ENCODE assay signal across 8 cellular contexts in the genomic region with DNA sequence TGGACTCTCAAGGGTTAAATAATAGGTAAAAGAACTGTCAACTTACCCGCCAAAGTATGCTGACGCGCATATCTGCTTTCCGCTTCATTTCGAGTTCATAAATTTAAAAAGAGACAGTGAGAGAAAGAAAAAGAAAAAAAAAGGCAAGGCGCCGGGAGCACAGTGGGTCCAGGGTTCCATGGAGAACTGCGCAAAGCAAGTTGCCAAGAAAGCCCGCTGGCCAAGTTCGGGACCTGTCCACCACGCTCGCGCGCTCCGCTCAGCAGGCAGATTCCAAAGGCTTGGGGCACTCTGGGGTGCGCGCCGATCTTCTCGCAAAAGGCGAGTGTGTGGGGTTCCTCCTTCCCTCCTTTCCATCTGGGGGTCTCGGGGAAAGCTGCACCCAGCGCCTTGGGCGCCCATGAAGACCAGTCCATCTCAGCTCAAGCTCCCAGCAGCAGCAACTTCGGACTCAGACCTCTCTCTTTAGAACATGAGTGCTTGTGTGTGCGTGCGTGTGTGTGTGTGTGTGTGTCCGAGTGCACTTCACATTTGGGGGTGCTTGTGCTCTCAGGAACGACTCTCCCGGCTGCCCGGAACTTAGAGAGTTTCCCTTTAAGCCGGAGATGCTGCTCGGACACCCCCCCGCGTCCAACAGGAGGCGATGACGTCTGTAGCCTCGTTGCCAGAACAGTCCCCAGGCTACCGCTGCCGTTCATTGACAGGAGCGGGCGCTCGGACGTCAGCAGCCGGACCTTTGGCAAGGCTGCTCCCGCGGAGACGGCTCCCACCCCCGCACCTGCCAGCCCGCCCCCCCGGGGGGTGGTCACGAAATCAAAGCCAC.
DNase-seq lines count a peak whose midpoint lies in the region; ATAC-seq and TF ChIP-seq lines count a peak whose summit lies in the region.

No MANE protein-coding gene starts in this region.

- no peak overlapping the region for H3K4me3 ChIP-seq in KMS-11 (IDR thresholded peaks at IDR 0.05; ENCODE audit: insufficient read depth, low read depth, low read length)
- H3K4me3 ChIP-seq in mammary epithelial cell (replicated peaks in 1 of 3; ENCODE audit: insufficient read depth in 1 of 3, low read depth in 2 of 3, low read length in 3 of 3), result no peak overlapping the region

- no peaks in the 10 kb centered on the region for H3K4me1 ChIP-seq in KMS-11 (ENCODE audit: low read depth, poor library complexity, severe bottlenecking)
- no peaks in the 10 kb centered on the region for H3K4me1 ChIP-seq in mammary epithelial cell (ENCODE audit: insufficient read depth, low read length)

- no peaks in the 10 kb centered on the region for H4K20me1 ChIP-seq in KMS-11 (ENCODE audit: insufficient read depth)
- no peaks in the 10 kb centered on the region for H4K20me1 ChIP-seq in mammary epithelial cell (ENCODE audit: insufficient read depth, low read length)

- no peaks in the 10 kb centered on the region for H3K79me2 ChIP-seq in KMS-11 (ENCODE audit: insufficient read depth, low read depth)
- H3K79me2 ChIP-seq in mammary epithelial cell (ENCODE audit: insufficient read depth, low read length), result no peaks in the 10 kb centered on the region

- dilution Hi-C loops in mammary epithelial cell (cut with HindIII; ENCODE audit: low sequenced_read_pairs), result no loop called here

- 1% methylated on average over 19 of the region's 51 CpGs for WGBS in mammary epithelial cell (ENCODE audit: low coverage, missing lambda C conversion rate)

- no peak for ATAC-seq in activated CD4-positive, CD25-positive, alpha-beta regulatory T cell treated with anti-CD3 and anti-CD28 coated beads, Interleukin-2, amount 50 U/mL, for 24 hours

- peak overlapping the region; percentile 99 for H3K4me2 ChIP-seq in KMS-11
- H3K4me2 ChIP-seq in mammary epithelial cell (ENCODE audit: insufficient read depth, low read depth, low read length), result no peak overlapping the region

- no TSS peak for BruUV-seq in mammary epithelial cell (replicated peaks; lab: Mats Ljungman, UMichigan)

- intact Hi-C loops in mammary epithelial cell (cut with micrococcal nuclease), result no loop called here

- H3K9ac ChIP-seq in KMS-11 (no peak overlapping the region; the same call in 1 of the 2 replicates), mammary epithelial cell (ENCODE audit: insufficient read depth, low read length) (no peak overlapping the region)

- peak overlapping the region; percentile 84 for H2AFZ ChIP-seq in KMS-11 (ENCODE audit: low read depth)
- H2AFZ ChIP-seq in mammary epithelial cell (ENCODE audit: low read depth, low read length), result no peak overlapping the region

- in situ Hi-C loops in mammary epithelial cell (cut with MboI; ENCODE audit: low sequenced_read_pairs in 2 of 2), result no loop called here

- H3K27me3 ChIP-seq in KMS-11 (ENCODE audit: insufficient read depth, low read depth) (no peaks in the 10 kb centered on the region; the same call in 1 of the 2 replicates), mammary epithelial cell (ENCODE audit: insufficient read depth, low read length) (no peaks in the 10 kb centered on the region)

- peaks cover 7% of the 10 kb centered on the region for H3K9me3 ChIP-seq in mammary epithelial cell (replicated peaks; ENCODE audit: insufficient read depth, low read length)

- CTCF ChIA-PET in mammary epithelial cell (lab: Charles Lee; ENCODE audit: low non-redundant PET), result no interaction called here

- H3K36me3 ChIP-seq in KMS-11 (ENCODE audit: insufficient read depth) (no peaks in the 10 kb centered on the region), mammary epithelial cell (ENCODE audit: insufficient read depth, low read length) (no peaks in the 10 kb centered on the region)

- H3K27ac ChIP-seq in KMS-11, result no peak overlapping the region
- no peak overlapping the region for H3K27ac ChIP-seq in mammary epithelial cell (ENCODE audit: insufficient read depth, low read depth, low read length)
- H3K27ac ChIP-seq in substantia nigra (ENCODE audit: low read depth, low read length, poor library complexity, severe bottlenecking), result no peak overlapping the region

- TF ChIP-seq CTCF in KMS-11 (conservative IDR thresholded peaks at IDR 0.05; ENCODE audit: low read depth, low read length) (no peak), mammary epithelial cell (conservative IDR thresholded peaks at IDR 0.05 in 1 of 2, IDR thresholded peaks at IDR 0.05 in 1 of 2; ENCODE audit: extremely low read depth in 1 of 2, insufficient read depth in 1 of 2, low read depth in 1 of 2, low read length in 2 of 2) (no peak)

- DNase-seq in mammary epithelial cell, result peak; percentile 0
- DNase-seq in kidney glomerular epithelial cell (lab: John Stamatoyannopoulos, UW), result peak; percentile 21
- DNase-seq in substantia nigra (lab: John Stamatoyannopoulos, UW), result peak in 36 of 49 donors; percentile 6 to 96 (median 38)
- no peak for DNase-seq in activated CD4-positive, alpha-beta T cell treated with anti-CD3 and anti-CD28 coated beads, Interleukin-2, amount 50 U/mL, for 4 hours
- no peak for DNase-seq in MV-4-11 (lab: John Stamatoyannopoulos, UW)
- DNase-seq in NK-92 treated with Interleukin-12 subunit alpha and Interleukin-12 subunit beta, amount 100 ng/mL, for 24 hours (lab: John Stamatoyannopoulos, UW), result no peak

Comparison
In these comparisons a context has a peak if more than half of its experiments do, and no peak if none do; other contexts are left out.
1. DNase-seq: peak in mammary epithelial cell (single experiment), kidney glomerular epithelial cell (single experiment) and substantia nigra (36 of 49); none in activated CD4-positive, alpha-beta T cell treated with anti-CD3 and anti-CD28 coated beads, Interleukin-2, amount 50 U/mL, for 4 hours (0 of 2), MV-4-11 (single experiment) and NK-92 treated with Interleukin-12 subunit alpha and Interleukin-12 subunit beta, amount 100 ng/mL, for 24 hours (single experiment).